In genomic region chr7:100642534-100642907, GRCh38 we compare ENCODE assay signal across 1 cellular context.
A peak's percentile ranks its signal among the peaks of the same experiment; 100 is the strongest.
TF ChIP-seq lines count a peak whose summit lies in the region.

No MANE protein-coding gene starts in this region.

TF ChIP-seq in GM12878, 131 proteins besides CTCF, POLR2A, EP300 and RAD21:
- TF ChIP-seq POLR2AphosphoS5 (IDR thresholded peaks at IDR 0.05; ENCODE audit: low read length) (no peak), MEF2B (IDR thresholded peaks at IDR 0.05; ENCODE audit: partially characterized antibody, poor library complexity, severe bottlenecking) (peak; percentile 80), ATF7 (IDR thresholded peaks at IDR 0.05; ENCODE audit: low read depth) (no peak), RFX5 (IDR thresholded peaks at IDR 0.05; ENCODE audit: low read depth, low read length) (no peak)
